In the genomic region with DNA sequence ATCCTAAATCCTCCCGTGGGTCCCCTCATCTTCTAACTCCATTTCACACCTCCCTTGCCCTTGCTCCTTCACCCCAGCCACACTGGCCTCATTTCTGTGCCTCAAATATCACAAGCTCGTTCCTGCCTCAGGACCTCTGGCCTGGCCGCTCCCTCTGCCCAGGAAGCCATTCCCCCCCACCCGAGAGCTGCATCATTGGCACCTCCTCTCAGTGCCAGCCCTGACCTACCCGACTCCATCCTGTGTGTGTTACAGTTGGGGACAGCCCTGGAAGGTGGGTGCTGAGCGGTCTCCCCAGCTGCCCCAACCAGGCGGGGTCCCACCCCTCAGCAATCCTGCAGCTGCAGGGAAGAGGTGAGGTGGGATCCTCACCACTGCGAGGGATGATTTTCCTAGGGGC, we compare ENCODE assay signal across 1 cellular context.
TF ChIP-seq lines count a peak whose summit lies in the region.

No MANE protein-coding gene starts in this region.

TF ChIP-seq in liver, 16 proteins besides CTCF, POLR2A, EP300 and RAD21 (continued from another document):
- TF ChIP-seq, protein P1, sequence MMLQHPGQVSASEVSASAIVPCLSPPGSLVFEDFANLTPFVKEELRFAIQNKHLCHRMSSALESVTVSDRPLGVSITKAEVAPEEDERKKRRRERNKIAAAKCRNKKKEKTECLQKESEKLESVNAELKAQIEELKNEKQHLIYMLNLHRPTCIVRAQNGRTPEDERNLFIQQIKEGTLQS (IDR thresholded peaks at IDR 0.05), result no peak
- TF ChIP-seq JUND (IDR thresholded peaks at IDR 0.05) (no peak), HNF4G (IDR thresholded peaks at IDR 0.05) (no peak), HNF4A (conservative IDR thresholded peaks at IDR 0.05) (no peak), FOXA1 (IDR thresholded peaks at IDR 0.05) (no peak), REST (IDR thresholded peaks at IDR 0.05) (no peak), YY1 (IDR thresholded peaks at IDR 0.05) (no peak), TAF1 (conservative IDR thresholded peaks at IDR 0.05) (no peak), SP1 (IDR thresholded peaks at IDR 0.05) (no peak), RXRA (IDR thresholded peaks at IDR 0.05) (no peak), FOXA2 (IDR thresholded peaks at IDR 0.05) (no peak), MAX (IDR thresholded peaks at IDR 0.05) (no peak), NR2F2 (IDR thresholded peaks at IDR 0.05) (no peak), GABPA (IDR thresholded peaks at IDR 0.05 in 1 of 2, conservative IDR thresholded peaks at IDR 0.05 in 1 of 2) (no peak)
- TF ChIP-seq, protein P2, sequence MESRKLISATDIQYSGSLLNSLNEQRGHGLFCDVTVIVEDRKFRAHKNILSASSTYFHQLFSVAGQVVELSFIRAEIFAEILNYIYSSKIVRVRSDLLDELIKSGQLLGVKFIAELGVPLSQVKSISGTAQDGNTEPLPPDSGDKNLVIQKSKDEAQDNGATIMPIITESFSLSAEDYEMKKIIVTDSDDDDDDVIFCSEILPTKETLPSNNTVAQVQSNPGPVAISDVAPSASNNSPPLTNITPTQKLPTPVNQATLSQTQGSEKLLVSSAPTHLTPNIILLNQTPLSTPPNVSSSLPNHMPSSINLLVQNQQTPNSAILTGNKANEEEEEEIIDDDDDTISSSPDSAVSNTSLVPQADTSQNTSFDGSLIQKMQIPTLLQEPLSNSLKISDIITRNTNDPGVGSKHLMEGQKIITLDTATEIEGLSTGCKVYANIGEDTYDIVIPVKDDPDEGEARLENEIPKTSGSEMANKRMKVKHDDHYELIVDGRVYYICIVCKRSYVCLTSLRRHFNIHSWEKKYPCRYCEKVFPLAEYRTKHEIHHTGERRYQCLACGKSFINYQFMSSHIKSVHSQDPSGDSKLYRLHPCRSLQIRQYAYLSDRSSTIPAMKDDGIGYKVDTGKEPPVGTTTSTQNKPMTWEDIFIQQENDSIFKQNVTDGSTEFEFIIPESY (IDR thresholded peaks at IDR 0.05), result no peak
